In genomic region chr6:28943223-28943556, GRCh38 we compare ENCODE assay signal across 10 cellular contexts. TPM values are rescaled to one million over a fixed set of nuclear protein-coding genes. Genes with fewer than 3 reads are reported as not detected.
A peak's percentile ranks its signal among the peaks of the same experiment; 100 is the strongest.
DNase-seq lines count a peak whose midpoint lies in the region; ATAC-seq, FAIRE-seq and TF ChIP-seq lines count a peak whose summit lies in the region.
"Had no signal": no experiment of that assay in that cellular context is flagged by ENCODE, and none has a peak within 500 bp of the region (broad histone marks: within the 10 kb centered on the region; RNA-seq: fewer than 3 reads in every experiment).

No MANE protein-coding gene starts in this region.

- intact Hi-C loops in GM12878 (cut with micrococcal nuclease; ENCODE audit: unreplicated experiment) (loop anchor here (2.0 to 10.0 kb wide), 5 partner anchors 74 to 728 kb away; partner anchors contain the start of gene ZSCAN12), pancreas (cut with DNase I) (no loop called here)

- H3K9me3 Mint-ChIP-seq in naive thymus-derived CD8-positive, alpha-beta T cell: peaks cover 0 to 10% (median 0%) of the 10 kb centered on the region in 9 donors

- 3% methylated on average over 6 of the region's 6 CpGs for WGBS in GM12878 (ENCODE audit: insufficient coverage, insufficient replicate concordance, low lambda C conversion rate, missing lambda C conversion rate)
- 32 to 35% methylated on average over 6 of the region's 6 CpGs for WGBS in pancreas, 2 donors

- DNase-seq in GM12878 (ENCODE audit: low read depth, low spot score): no peak
- DNase-seq in naive thymus-derived CD8-positive, alpha-beta T cell: no peak
- DNase-seq in pancreas: no peak
- DNase-seq in NCI-H187 (lab: John Stamatoyannopoulos, UW): no peak
- DNase-seq in GM12891 (ENCODE audit: insufficient read length, low spot score): no peak
- DNase-seq: activated gamma-delta T cell had no signal

- no peaks in the 10 kb centered on the region for H3K79me2 ChIP-seq in GM12878 (ENCODE audit: control insufficient read depth, insufficient read depth, low read length)
- H3K79me2 ChIP-seq: parathyroid adenoma had no signal

- no peaks in the 10 kb centered on the region for H3K9me3 ChIP-seq in BLaER1
- H3K9me3 ChIP-seq in HUES48 (ENCODE audit: control insufficient read depth, insufficient read depth, low read length): no peaks in the 10 kb centered on the region
- no peaks in the 10 kb centered on the region for H3K9me3 ChIP-seq in GM12878 (replicated peaks; ENCODE audit: control insufficient read depth, insufficient read depth, low read length)
- no peaks in the 10 kb centered on the region for H3K9me3 ChIP-seq in pancreas

- H3K27me3 Mint-ChIP-seq in naive thymus-derived CD8-positive, alpha-beta T cell: peaks cover 0 to 11% (median 0%) of the 10 kb centered on the region in 5 donors

- H3K4me3 Mint-ChIP-seq in naive thymus-derived CD8-positive, alpha-beta T cell: peak overlapping the region; percentile 82 to 98 (median 88)

- ATAC-seq in GM12878 (no peak), pancreas (no peak), HG03521 (IDR thresholded peaks at IDR 0.05; ENCODE audit: unreplicated experiment) (no peak)
- no peak for ATAC-seq in naive thymus-derived CD8-positive, alpha-beta T cell

- CTCF ChIA-PET in GM12878 (lab: Yijun Ruan, JAX): interaction anchor here (1.0 kb wide), 1 partner anchor 39 kb away, joined by 4 read pairs; no protein-coding TSS in a partner anchor

- FAIRE-seq in GM12878 (lab: Jason Lieb, UNC) (no peak), pancreas (lab: Jason Lieb, UNC) (no peak), GM12891 (lab: Jason Lieb, UNC) (no peak)

- peak overlapping the region; percentile 71 for H3K4me2 ChIP-seq in BLaER1
- H3K4me2 ChIP-seq in GM12878 (ENCODE audit: control insufficient read depth, insufficient read depth): peak overlapping the region; percentile 100

- H3K36me3 ChIP-seq in BLaER1 (no peaks in the 10 kb centered on the region), HUES48 (ENCODE audit: control insufficient read depth, insufficient read depth, low read length) (no peaks in the 10 kb centered on the region), GM12878 (ENCODE audit: control insufficient read depth in 2 of 2, insufficient read depth in 2 of 2, low read length in 1 of 2) (no peaks in the 10 kb centered on the region), pancreas (no peaks in the 10 kb centered on the region)

- TF ChIP-seq EP300 in GM12878 (IDR thresholded peaks at IDR 0.05; ENCODE audit: borderline replicate concordance in 1 of 2, control insufficient read depth in 1 of 2, low read depth in 2 of 2, low read length in 2 of 2): no peak

- RAD21 ChIA-PET in GM12878 (lab: Charles Lee; ENCODE audit: unreplicated experiment): no interaction called here

- H2AFZ ChIP-seq in GM12878 (ENCODE audit: control insufficient read depth, low read depth, low read length): peak overlapping the region; percentile 97

- TF ChIP-seq RAD21 in GM12878 (IDR thresholded peaks at IDR 0.05; ENCODE audit: insufficient read depth, low read depth, low read length): no peak

- TF ChIP-seq POLR2A in GM12878 (IDR thresholded peaks at IDR 0.05; ENCODE audit: low read depth, low read length) (no peak), GM12891 (IDR thresholded peaks at IDR 0.05; ENCODE audit: low read depth, low read length) (no peak)

- POLR2A ChIA-PET in GM12878 (lab: Charles Lee): no interaction called here
- POLR2A ChIA-PET in naive thymus-derived CD8-positive, alpha-beta T cell (lab: Charles Lee): interaction anchor here (1.0 to 1.1 kb wide), 2 partner anchors 20 to 104 kb away, joined by 3 to 4 read pairs; no protein-coding TSS in a partner anchor

- H3K27ac Mint-ChIP-seq in naive thymus-derived CD8-positive, alpha-beta T cell: peak overlapping the region in 9 of 10 donors; percentile 80 to 98 (median 93)

- H4K20me1 ChIP-seq in BLaER1 (no peaks in the 10 kb centered on the region), GM12878 (ENCODE audit: control insufficient read depth, insufficient read depth) (no peaks in the 10 kb centered on the region)

- H3K27ac ChIP-seq in BLaER1 (no peak overlapping the region), HUES48 (ENCODE audit: low read depth, low read length) (no peak overlapping the region), GM12878 (ENCODE audit: control insufficient read depth, insufficient read depth) (no peak overlapping the region), pancreas (no peak overlapping the region)

- peak overlapping the region; percentile 67 for H3K4me3 ChIP-seq in BLaER1
- peak overlapping the region; percentile 91 for H3K4me3 ChIP-seq in HUES48 (ENCODE audit: low read depth, low read length)
- peak overlapping the region; percentile 65 for H3K4me3 ChIP-seq in GM12878
- peak overlapping the region in 2 of 4 donors; percentile 43 to 45 for H3K4me3 ChIP-seq in pancreas

- TF ChIP-seq CTCF in GM12878 (IDR thresholded peaks at IDR 0.05 in 2 of 3, conservative IDR thresholded peaks at IDR 0.05 in 1 of 3; ENCODE audit: control insufficient read depth in 2 of 3, extremely low read depth in 1 of 3, insufficient read depth in 1 of 3, low read depth in 3 of 3, low read length in 3 of 3) (no peak), pancreas (IDR thresholded peaks at IDR 0.05) (no peak)

- H3K4me1 Mint-ChIP-seq in naive thymus-derived CD8-positive, alpha-beta T cell: peaks cover 25 to 56% (median 50%) of the 10 kb centered on the region in 4 donors

- SMC1A ChIA-PET in GM12878 (lab: Charles Lee; ENCODE audit: uncharacterized antibody, unreplicated experiment): interaction anchor here (1.4 kb wide), 1 partner anchor 10 kb away, joined by 3 read pairs; no protein-coding TSS in a partner anchor

- BruUV-seq in GM12878 (replicated peaks; lab: Mats Ljungman, UMichigan): no TSS peak

- H3K9ac ChIP-seq in BLaER1 (no peak overlapping the region), HUES48 (ENCODE audit: low read depth, low read length) (no peak overlapping the region), GM12878 (ENCODE audit: control insufficient read depth, insufficient read depth, low read length) (no peak overlapping the region; the same call in 1 of the 2 replicates)
- H3K9ac ChIP-seq: parathyroid adenoma had no signal

- peaks cover 28% of the 10 kb centered on the region for H3K4me1 ChIP-seq in BLaER1
- H3K4me1 ChIP-seq in HUES48 (ENCODE audit: control insufficient read depth, insufficient read depth, low read length): peaks cover 8% of the 10 kb centered on the region; the same call in 1 of the 2 replicates
- H3K4me1 ChIP-seq in GM12878 (ENCODE audit: control insufficient read depth, insufficient read depth, low read length): no peaks in the 10 kb centered on the region; the same call in 1 of the 2 replicates
- H3K4me1 ChIP-seq in pancreas: peaks cover 0 to 12% (median 0%) of the 10 kb centered on the region in 3 donors
- H3K4me1 ChIP-seq: parathyroid adenoma had no signal

- in situ Hi-C loops in GM12878 (cut with MboI): loop anchor here (5.0 kb wide), 2 partner anchors 39 to 106 kb away; no protein-coding TSS in a partner anchor

- H3K36me3 Mint-ChIP-seq in naive thymus-derived CD8-positive, alpha-beta T cell: no peaks in the 10 kb centered on the region

- H3K27me3 ChIP-seq in BLaER1 (no peaks in the 10 kb centered on the region), HUES48 (ENCODE audit: control insufficient read depth, insufficient read depth, low read length) (no peaks in the 10 kb centered on the region), GM12878 (replicated peaks in 1 of 2; ENCODE audit: control insufficient read depth in 2 of 2, insufficient read depth in 2 of 2, low read length in 1 of 2) (no peaks in the 10 kb centered on the region), pancreas (no peaks in the 10 kb centered on the region)

TF ChIP-seq in GM12878, 131 proteins besides CTCF, POLR2A, EP300 and RAD21 (continues in another document):
- no peak for TF ChIP-seq IKZF2 (IDR thresholded peaks at IDR 0.05)
- no peak for TF ChIP-seq TCF3 (IDR thresholded peaks at IDR 0.05; ENCODE audit: borderline replicate concordance, insufficient read depth, low read depth, low read length)
- no peak for TF ChIP-seq KLF5 (IDR thresholded peaks at IDR 0.05; ENCODE audit: partially characterized antibody)
- no peak for TF ChIP-seq HDGF (IDR thresholded peaks at IDR 0.05)
- no peak for TF ChIP-seq KDM1A (IDR thresholded peaks at IDR 0.05; ENCODE audit: borderline replicate concordance)
- no peak for TF ChIP-seq CEBPB (IDR thresholded peaks at IDR 0.05; ENCODE audit: borderline replicate concordance in 1 of 2, low read depth in 2 of 2, low read length in 2 of 2)

TF ChIP-seq in GM12891, 5 proteins besides CTCF, POLR2A, EP300 and RAD21:
- TF ChIP-seq SPI1 (IDR thresholded peaks at IDR 0.05; ENCODE audit: low read depth, low read length): no peak

RNA-seq across cellular contexts. Expression of gene TRIM27, which starts 19.4 kb away (rescaled TPM):
- 133 and 137 TPM in 2 replicates for total RNA-seq in GM12878 (2013; cell fraction: nucleolus; rRNA removed)
- total RNA-seq in GM12878 (2014; rRNA removed): 68.8 and 72.2 TPM in 2 replicates
- total RNA-seq in GM12878 (2014; rRNA removed; fragmentation: Illumina TruSeq; extraction: Trizol): 60.2 and 63.7 TPM in 2 replicates
- 53.6 and 55.6 TPM in 2 replicates for total RNA-seq in GM12878 (2021)
- 27.2 TPM for polyA plus RNA-seq in GM12878 (2011; ENCODE audit: low read depth)
- polyA plus RNA-seq in GM12878 (2011; rRNA removed): 66.3 and 74.7 TPM in 2 replicates
- 58.3 and 67.5 TPM in 2 replicates for polyA plus RNA-seq in GM12878 (2011; cell fraction: cytosol; rRNA removed)
- polyA plus RNA-seq in GM12878 (2011; cell fraction: nucleus; rRNA removed): 82.3 and 106 TPM in 2 replicates
- 24.9 and 32.2 TPM in 2 replicates for polyA plus RNA-seq in GM12878 (2012)
- 47.5 and 52.6 TPM in 2 replicates for polyA plus RNA-seq in GM12878 (2014; fragmentation: Illumina TruSeq; extraction: Trizol)
- polyA plus RNA-seq in GM12878 (2014; fragmentation: Nextera tagmentation; extraction: Ambion mirVana): 10 to 100 TPM; 18.5 to 27.9 TPM
- polyA plus RNA-seq in GM12878 (2014; rRNA removed): 51.4 and 56.9 TPM in 2 replicates
- polyA plus RNA-seq in GM12878 (2016; fragmentation: Nextera tagmentation; extraction: Ambion mirVana): 10 to 100 TPM; 59.1 to 63.8 TPM
- polyA minus RNA-seq in GM12878 (2011; rRNA and poly(A)+ RNA removed): 81.9 and 93.1 TPM in 2 replicates
- polyA minus RNA-seq in GM12878 (2011; cell fraction: cytosol; rRNA and poly(A)+ RNA removed): 19.5 and 34.5 TPM in 2 replicates
- 40.5 and 72.7 TPM in 2 replicates for polyA minus RNA-seq in GM12878 (2011; cell fraction: nucleus; rRNA and poly(A)+ RNA removed)
- total RNA-seq in naive thymus-derived CD8-positive, alpha-beta T cell: 10 to 100 TPM; 79.8 to 80.4 TPM
- 10 to 100 TPM; 37.5 to 71.3 (median 44.2) TPM for polyA plus RNA-seq in naive thymus-derived CD8-positive, alpha-beta T cell
- total RNA-seq in pancreas: 10 to 100 TPM; 24.1 to 33.6 (median 28.4) TPM
- 10 to 100 TPM; 41.8 to 43.3 TPM for polyA plus RNA-seq in pancreas
- polyA plus RNA-seq in GM12891 (2012; ENCODE audit: low read depth, missing spikeins): 25.6 TPM
